Comparison of ENCODE assay signal across 25 cellular contexts in the genomic region with DNA sequence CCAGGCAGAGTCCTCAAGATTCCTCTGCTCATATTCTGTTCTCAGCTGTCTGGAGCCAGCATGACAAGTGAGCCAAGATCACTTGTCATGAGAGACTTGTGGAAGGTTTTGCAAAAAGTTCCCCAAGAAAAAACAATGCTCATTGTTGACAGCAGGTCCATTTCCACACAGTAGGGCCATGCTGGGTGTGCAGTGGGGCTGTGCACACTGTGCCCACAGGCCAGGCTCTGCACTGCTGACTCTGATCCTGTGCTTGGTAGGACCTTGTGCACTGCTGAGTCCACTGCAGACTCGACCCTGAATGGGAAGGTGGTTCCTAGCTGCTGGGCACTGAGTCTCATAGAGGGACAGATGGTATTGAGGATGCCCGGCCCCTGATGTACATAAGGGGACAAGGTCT. TPM values are rescaled to one million over a fixed set of nuclear protein-coding genes. Genes with fewer than 3 reads are reported as not detected.
"Had no signal": no experiment of that assay in that cellular context is flagged by ENCODE, and none has a peak within 500 bp of the region (broad histone marks: within the 10 kb centered on the region; RNA-seq: fewer than 3 reads in every experiment).

No MANE protein-coding gene starts in this region.

- H3K27me3 ChIP-seq: SJCRH30 had no signal

- H3K4me3 Mint-ChIP-seq: IgD-negative memory B cell had no signal

- H3K27ac Mint-ChIP-seq: IgD-negative memory B cell had no signal

- H3K36me3 Mint-ChIP-seq: IgD-negative memory B cell had no signal

- ATAC-seq: Panc1, PC-3, SK-N-SH treated with all-trans-retinoic acid at 6 μM for 48 hours had no signal

- H3K4me3 ChIP-seq: SJCRH30 had no signal

- H3K9me3 Mint-ChIP-seq: IgD-negative memory B cell had no signal

- H3K9me3 ChIP-seq: SJCRH30 had no signal

- H3K27ac ChIP-seq: HL-60, RWPE1, SJCRH30 had no signal

- DNase-seq: KBM-7, NCI-H1092, NCI-H1105 treated with DMSO at 0.1 percent for 48 hours, NCI-H1417 treated with DMSO at 0.1 percent for 48 hours, NCI-H146, NCI-H1694 treated with DMSO at 0.1 percent for 48 hours, NCI-H1930, NCI-H2081, NCI-H2107, NCI-H2227 treated with DMSO at 0.1 percent for 48 hours, NCI-H524, NCI-H526 treated with DMSO at 0.1 percent for 48 hours, NCI-H748 treated with DMSO at 0.1 percent for 48 hours, PC-3, SHP77 treated with DMSO at 0.1 percent for 48 hours, SJCRH30 had no signal

- FAIRE-seq: HTR-8/SVneo had no signal

- H3K36me3 ChIP-seq: SJCRH30 had no signal

RNA-seq across cellular contexts. Expression of a gene that starts 33.9 kb away (rescaled TPM):
- total RNA-seq: LHCN-M2, MCF 10A, NCI-H460, PC-3 had no signal
